ENCODE assay signal across 11 cellular contexts in genomic region chr20:8635837-8636236, GRCh38.
"Had no signal": no experiment of that assay in that cellular context is flagged by ENCODE, and none has a peak within 500 bp of the region (broad histone marks: within the 10 kb centered on the region; RNA-seq: fewer than 3 reads in every experiment).

No MANE protein-coding gene starts in this region.

- H3K27ac ChIP-seq: GM23248 had no signal

- H3K9me3 Mint-ChIP-seq: GM23338, HFFc6 had no signal

- H3K27ac Mint-ChIP-seq: GM23338, HFFc6 had no signal

- H3K4me1 ChIP-seq: HAP-1 had no signal

- H3K9ac ChIP-seq: GM23248 had no signal

- H3K4me2 ChIP-seq: GM23338 had no signal

- H3K4me3 ChIP-seq: GM23248, GM23338, HAP-1 had no signal

- H2AFZ ChIP-seq: GM23248, GM23338 had no signal

- H3K36me3 ChIP-seq: HAP-1 had no signal

- DNase-seq: GM23248, GOT3, H7, H9, HCEC 1CT, HFFc6 had no signal

- H3K4me3 Mint-ChIP-seq: GM23338, H9, HFFc6 had no signal

- ATAC-seq: GM23338, HCT116 had no signal

- H3K9me3 ChIP-seq: HAP-1 had no signal

- FAIRE-seq: H1, H54 had no signal
